Comparison of ENCODE assay signal across 25 cellular contexts in genomic region chr10:93598157-93598556, GRCh38. TPM values are rescaled to one million over a fixed set of nuclear protein-coding genes. Genes with fewer than 3 reads are reported as not detected.
DNase-seq lines count a peak whose midpoint lies in the region; ATAC-seq and TF ChIP-seq lines count a peak whose summit lies in the region.
"Had no signal": no experiment of that assay in that cellular context is flagged by ENCODE, and none has a peak within 500 bp of the region (broad histone marks: within the 10 kb centered on the region; RNA-seq: fewer than 3 reads in every experiment).

No MANE protein-coding gene starts in this region.

- H3K9me3 ChIP-seq in breast epithelium, result no peaks in the 10 kb centered on the region
- no peaks in the 10 kb centered on the region for H3K9me3 ChIP-seq in mammary epithelial cell (replicated peaks; ENCODE audit: insufficient read depth, low read length)
- H3K9me3 ChIP-seq in CD4-positive, alpha-beta memory T cell (ENCODE audit: control insufficient read depth in 1 of 2, low read length in 2 of 2), result no peaks in the 10 kb centered on the region

- H3K36me3 Mint-ChIP-seq in MCF 10A (ENCODE audit: insufficient read depth, unreplicated experiment), result no peaks in the 10 kb centered on the region
- no peaks in the 10 kb centered on the region for H3K36me3 Mint-ChIP-seq in CD4-positive, alpha-beta memory T cell

- H3K4me3 ChIP-seq in breast epithelium (no peak overlapping the region), mammary epithelial cell (replicated peaks in 1 of 3; ENCODE audit: insufficient read depth in 1 of 3, low read depth in 2 of 3, low read length in 3 of 3) (no peak overlapping the region)
- no peak overlapping the region for H3K4me3 ChIP-seq in CD4-positive, alpha-beta memory T cell (ENCODE audit: low read length in 2 of 2)

- TF ChIP-seq POLR2A in breast epithelium (IDR thresholded peaks at IDR 0.05), result no peak

- H3K79me2 ChIP-seq in mammary epithelial cell (ENCODE audit: insufficient read depth, low read length), result no peaks in the 10 kb centered on the region

- H3K27ac Mint-ChIP-seq in MCF 10A (ENCODE audit: low read depth, unreplicated experiment), result no peak overlapping the region
- no peak overlapping the region for H3K27ac Mint-ChIP-seq in CD4-positive, alpha-beta memory T cell
- H3K27ac Mint-ChIP-seq: CD14-positive monocyte had no signal

- in situ Hi-C loops in mammary epithelial cell (cut with MboI; ENCODE audit: low sequenced_read_pairs in 2 of 2), result no loop called here

- TF ChIP-seq CTCF in MCF 10A (IDR thresholded peaks at IDR 0.05; ENCODE audit: unreplicated experiment) (no peak), breast epithelium (IDR thresholded peaks at IDR 0.05) (no peak), mammary epithelial cell (conservative IDR thresholded peaks at IDR 0.05 in 1 of 2, IDR thresholded peaks at IDR 0.05 in 1 of 2; ENCODE audit: extremely low read depth in 1 of 2, insufficient read depth in 1 of 2, low read depth in 1 of 2, low read length in 2 of 2) (no peak)

- no peak overlapping the region for H3K27ac ChIP-seq in breast epithelium
- H3K27ac ChIP-seq in mammary epithelial cell (ENCODE audit: insufficient read depth, low read depth, low read length), result no peak overlapping the region
- no peak overlapping the region for H3K27ac ChIP-seq in CD4-positive, alpha-beta memory T cell (ENCODE audit: low read depth, low read length)
- H3K27ac ChIP-seq: RWPE1 had no signal

- ATAC-seq in HG03432 (IDR thresholded peaks at IDR 0.05; ENCODE audit: unreplicated experiment), result no peak
- ATAC-seq: PC-3 had no signal

- peaks cover 5% of the 10 kb centered on the region for H3K4me1 Mint-ChIP-seq in MCF 10A (ENCODE audit: insufficient read depth, unreplicated experiment)
- peaks cover 0 to 9% (median 2%) of the 10 kb centered on the region in 4 donors for H3K4me1 Mint-ChIP-seq in CD4-positive, alpha-beta memory T cell

- H3K9me3 Mint-ChIP-seq in MCF 10A (ENCODE audit: unreplicated experiment), result no peaks in the 10 kb centered on the region
- H3K9me3 Mint-ChIP-seq in CD4-positive, alpha-beta memory T cell, result no peaks in the 10 kb centered on the region

- no TSS peak for BruUV-seq in MCF 10A (replicated peaks; lab: Mats Ljungman, UMichigan)
- BruUV-seq in mammary epithelial cell (replicated peaks; lab: Mats Ljungman, UMichigan), result no TSS peak

- POLR2A ChIA-PET in MCF 10A (lab: Yijun Ruan, JAX), result interaction anchor here (0.6 to 1.0 kb wide), 2 partner anchors 30 to 105 kb away, joined by 3 read pairs; no protein-coding TSS in a partner anchor
- POLR2A ChIA-PET in CD4-positive, alpha-beta memory T cell (lab: Charles Lee; ENCODE audit: partially characterized antibody), result no interaction called here

- H3K4me3 Mint-ChIP-seq in MCF 10A (ENCODE audit: unreplicated experiment), result no peak overlapping the region
- no peak overlapping the region for H3K4me3 Mint-ChIP-seq in CD4-positive, alpha-beta memory T cell
- H3K4me3 Mint-ChIP-seq: CD14-positive monocyte had no signal

- CTCF ChIA-PET in MCF 10A (lab: Yijun Ruan, JAX) (interaction anchor here (0.7 to 2.2 kb wide), 3 partner anchors 44 to 1805 kb away, joined by 4 to 5 read pairs (median 5); no protein-coding TSS in a partner anchor), mammary epithelial cell (lab: Charles Lee; ENCODE audit: low non-redundant PET) (no interaction called here)
- CTCF ChIA-PET in CD4-positive, alpha-beta memory T cell (lab: Charles Lee; ENCODE audit: partially characterized antibody), result no interaction called here

- dilution Hi-C loops in mammary epithelial cell (cut with HindIII; ENCODE audit: low sequenced_read_pairs), result no loop called here

- 72% methylated on average over 5 of the region's 5 CpGs for WGBS in mammary epithelial cell (ENCODE audit: low coverage, missing lambda C conversion rate)

- H3K4me2 ChIP-seq in mammary epithelial cell (ENCODE audit: insufficient read depth, low read depth, low read length), result no peak overlapping the region

- H3K4me1 ChIP-seq in breast epithelium (no peaks in the 10 kb centered on the region), mammary epithelial cell (ENCODE audit: insufficient read depth, low read length) (peaks cover 5% of the 10 kb centered on the region)
- no peaks in the 10 kb centered on the region for H3K4me1 ChIP-seq in CD4-positive, alpha-beta memory T cell (ENCODE audit: insufficient read depth, low read length)

- intact Hi-C loops in MCF 10A (cut with micrococcal nuclease), result no loop called here
- intact Hi-C loops in breast epithelium (cut with DNase I; ENCODE audit: low total_unique reads), result no loop called here
- intact Hi-C loops in mammary epithelial cell (cut with micrococcal nuclease), result no loop called here
- intact Hi-C loops in CD4-positive, alpha-beta memory T cell (cut with micrococcal nuclease), result no loop called here

- DNase-seq in MCF 10A (ENCODE audit: unreplicated experiment), result peak; percentile 21
- DNase-seq in breast epithelium (ENCODE audit: low spot score in 2 of 2), result no peak
- DNase-seq in mammary epithelial cell, result peak; percentile 29
- peak; percentile 24 for DNase-seq in islet precursor cell
- no peak for DNase-seq in activated T-cell treated with anti-CD3 and anti-CD28 coated beads, Interleukin-2, amount 50 U/mL, for 1 hour
- DNase-seq in hypothalamus (lab: John Stamatoyannopoulos, UW), result no peak
- no peak for DNase-seq in CD4-positive, alpha-beta memory T cell
- DNase-seq: 8988T, COR-L47, DMS 273 treated with DMSO at 0.1 percent for 48 hours, DND-41, H7, Kasumi-1, NCI-H1048, NCI-H146, NCI-H2029 treated with DMSO at 0.1 percent for 48 hours, NCI-H2171 treated with DMSO at 0.1 percent for 48 hours, NCI-H510A, NCI-H748 treated with DMSO at 0.1 percent for 48 hours, PC-3 had no signal

- H3K9ac ChIP-seq in mammary epithelial cell (ENCODE audit: insufficient read depth, low read length), result no peak overlapping the region

- H4K20me1 ChIP-seq in mammary epithelial cell (ENCODE audit: insufficient read depth, low read length), result no peaks in the 10 kb centered on the region

- H3K27me3 ChIP-seq in breast epithelium, result peaks cover 0 to 13% of the 10 kb centered on the region in 2 donors
- peaks cover 27% of the 10 kb centered on the region for H3K27me3 ChIP-seq in mammary epithelial cell (ENCODE audit: insufficient read depth, low read length)
- H3K27me3 ChIP-seq in CD4-positive, alpha-beta memory T cell (ENCODE audit: insufficient read depth, low read length), result peaks cover 19% of the 10 kb centered on the region

- H3K27me3 Mint-ChIP-seq in MCF 10A (ENCODE audit: insufficient read depth, unreplicated experiment), result peaks cover 15% of the 10 kb centered on the region
- H3K27me3 Mint-ChIP-seq in CD4-positive, alpha-beta memory T cell, result peaks cover 13 to 16% of the 10 kb centered on the region in 2 donors

- H3K36me3 ChIP-seq in breast epithelium, result no peaks in the 10 kb centered on the region
- no peaks in the 10 kb centered on the region for H3K36me3 ChIP-seq in mammary epithelial cell (ENCODE audit: insufficient read depth, low read length)
- H3K36me3 ChIP-seq in CD4-positive, alpha-beta memory T cell (ENCODE audit: insufficient read depth, low read length), result no peaks in the 10 kb centered on the region

- no peak overlapping the region for H2AFZ ChIP-seq in mammary epithelial cell (ENCODE audit: low read depth, low read length)

RNA-seq across cellular contexts. Expression of gene RBP4, which starts 2.9 kb away (rescaled TPM):
- not detected in 2 replicates for total RNA-seq in MCF 10A (2022)
- 100 to 1,000 TPM in 2 of 3 donors, 10 to 100 TPM in 1; 63.5 to 813 (median 111) TPM for total RNA-seq in breast epithelium
- not detected for total RNA-seq in mammary epithelial cell
- polyA plus RNA-seq in mammary epithelial cell, result not detected
- not detected for polyA minus RNA-seq in mammary epithelial cell
- not detected for total RNA-seq in CD4-positive, alpha-beta memory T cell
- polyA plus RNA-seq in CD4-positive, alpha-beta memory T cell, result not detected
- total RNA-seq: G401 had no signal
- polyA plus RNA-seq: AG04450 had no signal

RNA-seq across cellular contexts. Expression of gene PDE6C, which starts 14.2 kb away (rescaled TPM):
- total RNA-seq in MCF 10A (2022) (not detected in 2 replicates), breast epithelium (not detected), mammary epithelial cell (not detected)
- not detected for polyA plus RNA-seq in mammary epithelial cell
- not detected for polyA minus RNA-seq in mammary epithelial cell
- not detected for total RNA-seq in CD4-positive, alpha-beta memory T cell
- polyA plus RNA-seq in CD4-positive, alpha-beta memory T cell, result not detected
- total RNA-seq: G401, H7, PC-3 had no signal
- polyA plus RNA-seq: AG04450, CD14-positive monocyte had no signal

RNA-seq across cellular contexts. Expression of gene FFAR4, which starts 31.7 kb away (rescaled TPM):
- total RNA-seq in MCF 10A (2022) (not detected in 2 replicates), breast epithelium (1 to 10 TPM in 2 of 3 donors, under 1 TPM in 1; 0.33 to 2.9 (median 1.0) TPM), mammary epithelial cell (not detected)
- not detected for polyA plus RNA-seq in mammary epithelial cell
- not detected for polyA minus RNA-seq in mammary epithelial cell
- total RNA-seq in CD4-positive, alpha-beta memory T cell, result not detected
- not detected for polyA plus RNA-seq in CD4-positive, alpha-beta memory T cell
- total RNA-seq: G401, H7 had no signal
- polyA plus RNA-seq: AG04450 had no signal

Comparison
In these comparisons a context has a peak if more than half of its experiments do, and no peak if none do; other contexts are left out.
1. DNase-seq: peak in MCF 10A (single experiment), mammary epithelial cell (single experiment) and islet precursor cell (single experiment); none in breast epithelium (0 of 2), activated T-cell treated with anti-CD3 and anti-CD28 coated beads, Interleukin-2, amount 50 U/mL, for 1 hour (single experiment), hypothalamus (0 of 51) and CD4-positive, alpha-beta memory T cell (0 of 5).
2. RNA of gene RBP4, which starts 2.9 kb away (total RNA-seq): 63.5 to 813 TPM in breast epithelium; not detected in MCF 10A, not detected in mammary epithelial cell and not detected in CD4-positive, alpha-beta memory T cell; every median in the first group is over 10 times any median in the second.